Comparison of ENCODE assay signal across 15 cellular contexts in the genomic region with DNA sequence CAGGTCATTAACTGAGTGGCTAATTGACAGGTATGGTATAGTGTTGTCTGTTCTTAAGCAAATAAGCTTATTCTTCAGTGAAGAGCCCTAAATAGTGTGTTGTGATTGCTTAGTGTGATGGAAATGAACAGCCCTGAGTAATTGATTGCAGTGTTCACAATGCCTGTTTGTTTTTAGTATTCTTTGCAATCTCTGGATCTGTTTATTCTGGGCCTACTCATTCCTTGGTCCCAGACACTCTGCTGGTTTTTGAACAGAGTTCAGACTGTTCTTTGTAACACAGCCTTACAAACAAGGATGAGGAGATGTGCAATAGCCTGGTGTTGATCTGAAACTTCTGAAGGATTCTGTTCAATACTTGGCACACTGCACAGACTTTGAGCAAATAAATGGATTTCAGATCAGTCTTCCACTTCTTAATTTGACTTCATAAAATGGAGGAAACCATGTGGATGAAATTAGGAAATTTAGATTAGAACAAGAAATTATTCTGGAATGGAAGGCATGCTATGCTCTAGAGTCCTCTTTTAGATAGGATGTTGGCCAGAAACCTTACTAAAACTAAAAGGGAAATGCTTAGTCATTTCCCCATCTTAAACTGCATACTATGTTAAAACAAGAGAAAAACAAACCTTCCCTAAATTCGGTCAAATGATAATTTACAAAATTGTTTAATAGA.
DNase-seq lines count a peak whose midpoint lies in the region; ATAC-seq lines count a peak whose summit lies in the region.
"Had no signal": no experiment of that assay in that cellular context is flagged by ENCODE, and none has a peak within 500 bp of the region (broad histone marks: within the 10 kb centered on the region; RNA-seq: fewer than 3 reads in every experiment).

No MANE protein-coding gene starts in this region.

- H3K36me3 ChIP-seq in adipocyte (ENCODE audit: control insufficient read depth, insufficient read depth, low read length, severe bottlenecking), result no peaks in the 10 kb centered on the region
- H3K36me3 ChIP-seq: ascending aorta, left ventricle myocardium inferior had no signal

- DNase-seq in DMS53 (lab: John Stamatoyannopoulos, UW), result peak; percentile 74
- DNase-seq in NCI-H2081 (lab: John Stamatoyannopoulos, UW), result peak; percentile 47 to 92
- DNase-seq in adipocyte (ENCODE audit: low read depth), result peak; percentile 34
- peak; percentile 3 for DNase-seq in left kidney (ENCODE audit: low read depth, low spot score)
- DNase-seq in activated effector memory CD4-positive, alpha-beta T cell treated with anti-CD3 and anti-CD28 coated beads, Interleukin-2, amount 50 U/mL, for 16 hours, result no peak
- no peak for DNase-seq in T-helper 17 cell
- DNase-seq in NCI-H2171 (lab: John Stamatoyannopoulos, UW), result no peak
- no peak for DNase-seq in hypothalamus (lab: John Stamatoyannopoulos, UW)
- DNase-seq: activated CD8-positive, alpha-beta memory T cell treated with anti-CD3 and anti-CD28 coated beads, Interleukin-2, amount 50 U/mL, for 48 hours; left ventricle myocardium inferior; NCI-H446; posterior cingulate gyrus; stimulated activated CD4-positive, alpha-beta T cell treated with anti-CD3 and anti-CD28 coated beads, Interleukin-4, amount 100 ng/mL, for 1 hour had no signal

- ATAC-seq in T-helper 17 cell, result no peak

- H3K4me3 Mint-ChIP-seq in T-helper 17 cell, result no peak overlapping the region
- H3K4me3 Mint-ChIP-seq: T-helper 1 cell treated with Interleukin-12 subunit alpha and Interleukin-12 subunit beta and Interleukin-4 antibody, amounts not matched to agents 30 μg/mL and 1 μg/mL, for 36 hours had no signal

- no peaks in the 10 kb centered on the region for H3K36me3 Mint-ChIP-seq in T-helper 17 cell (ENCODE audit: low read depth)

- H3K27me3 ChIP-seq in adipocyte (replicated peaks; ENCODE audit: control insufficient read depth, insufficient read depth, low read length), result no peaks in the 10 kb centered on the region
- H3K27me3 ChIP-seq: ascending aorta had no signal

- H3K27me3 Mint-ChIP-seq in T-helper 17 cell, result no peaks in the 10 kb centered on the region

- H3K4me1 ChIP-seq in adipocyte (ENCODE audit: control insufficient read depth, insufficient read depth, low read length), result peaks cover 13% of the 10 kb centered on the region
- H3K4me1 ChIP-seq: ascending aorta, left ventricle myocardium inferior had no signal

- no peaks in the 10 kb centered on the region for H3K4me1 Mint-ChIP-seq in T-helper 17 cell

- H3K27ac Mint-ChIP-seq in T-helper 17 cell, result no peak overlapping the region
- H3K27ac Mint-ChIP-seq: T-helper 1 cell treated with Interleukin-12 subunit alpha and Interleukin-12 subunit beta and Interleukin-4 antibody, amounts not matched to agents 30 μg/mL and 1 μg/mL, for 36 hours had no signal

- H3K9ac ChIP-seq in adipocyte (ENCODE audit: low read length), result peak overlapping the region; percentile 10

- H3K4me3 ChIP-seq in adipocyte (ENCODE audit: low read length), result no peak overlapping the region
- H3K4me3 ChIP-seq: ascending aorta, left ventricle myocardium inferior had no signal

- H3K9me3 ChIP-seq in adipocyte (ENCODE audit: control insufficient read depth, low read length) (no peaks in the 10 kb centered on the region), T-helper 17 cell (ENCODE audit: control insufficient read depth, low read length, poor library complexity, severe bottlenecking) (no peaks in the 10 kb centered on the region)
- H3K9me3 ChIP-seq: ascending aorta had no signal

Comparison
In these comparisons a context has a peak if more than half of its experiments do, and no peak if none do; other contexts are left out.
1. DNase-seq: peak in DMS53 (single experiment), NCI-H2081 (2 of 2), adipocyte (single experiment) and left kidney (single experiment); none in activated effector memory CD4-positive, alpha-beta T cell treated with anti-CD3 and anti-CD28 coated beads, Interleukin-2, amount 50 U/mL, for 16 hours (single experiment), T-helper 17 cell (0 of 3), NCI-H2171 (single experiment) and hypothalamus (0 of 51).